8 cellular contexts compared by ENCODE assay signal in the genomic region with DNA sequence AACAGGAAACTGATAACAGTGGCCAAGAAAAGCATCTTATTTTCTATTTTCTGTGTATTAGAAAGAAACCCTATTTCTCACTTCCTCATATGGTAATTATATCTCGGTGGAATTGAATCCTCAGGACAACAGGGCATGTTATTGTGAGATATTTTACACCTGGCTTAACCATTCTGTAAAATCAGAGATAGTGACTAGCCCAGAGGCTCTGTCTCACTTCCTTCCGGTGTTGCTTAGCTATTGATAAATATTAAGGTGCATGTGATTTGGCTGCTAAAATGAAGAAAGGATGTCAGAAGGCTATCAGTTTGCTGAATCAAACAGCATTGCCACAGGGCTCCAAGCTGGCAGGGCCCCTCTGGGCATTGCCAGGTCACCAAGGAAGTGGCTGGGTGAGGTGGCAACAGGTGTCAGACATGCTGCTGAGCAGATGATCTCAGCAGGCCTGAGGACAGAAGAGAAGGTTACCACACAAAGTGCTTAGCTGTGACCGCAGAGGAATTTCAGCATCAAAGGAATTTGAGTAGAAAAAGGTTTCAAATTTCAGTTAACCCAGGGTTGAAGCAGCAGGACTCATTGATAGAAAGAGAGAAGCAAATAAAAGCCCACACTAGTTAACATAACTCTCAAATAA.
DNase-seq lines count a peak whose midpoint lies in the region; ATAC-seq and TF ChIP-seq lines count a peak whose summit lies in the region.

No MANE protein-coding gene starts in this region.

- DNase-seq in CD1c-positive myeloid dendritic cell (ENCODE audit: extremely low spot score) = peak; percentile 9
- DNase-seq in OCI-LY7 (ENCODE audit: low spot score) = peak; percentile 82
- DNase-seq in foreskin keratinocyte = peak; percentile 48 to 63
- peak; percentile 24 for DNase-seq in transverse colon
- DNase-seq in lower leg skin (ENCODE audit: low spot score in 2 of 2) = no peak
- DNase-seq in NCI-H2107 treated with DMSO at 0.1 percent for 48 hours (lab: John Stamatoyannopoulos, UW; ENCODE audit: unreplicated experiment) = no peak

- H3K27ac ChIP-seq in OCI-LY7 (ENCODE audit: low read depth, low read length, poor library complexity, severe bottlenecking) (peak overlapping the region; percentile 84), foreskin keratinocyte (peak overlapping the region; percentile 5), transverse colon (peak overlapping the region in 1 of 4 donors; percentile 42)

- TF ChIP-seq POLR2A in transverse colon (IDR thresholded peaks at IDR 0.05) (no peak), lower leg skin (IDR thresholded peaks at IDR 0.05) (no peak)

- H3K4me3 ChIP-seq in OCI-LY7 (ENCODE audit: low read depth, low read length, poor library complexity, severe bottlenecking) (peak overlapping the region; percentile 27), transverse colon (no peak overlapping the region), lower leg skin (ENCODE audit: low read depth, poor library complexity, severe bottlenecking) (no peak overlapping the region)

- no TSS peak for BruUV-seq in OCI-LY7 (replicated peaks; lab: Mats Ljungman, UMichigan)

- ATAC-seq in GM18870 (IDR thresholded peaks at IDR 0.05; ENCODE audit: unreplicated experiment) (peak; percentile 93), HG02973 (IDR thresholded peaks at IDR 0.05; ENCODE audit: unreplicated experiment) (peak; percentile 97), foreskin keratinocyte (peak; percentile 94)

- no peak for TF ChIP-seq EP300 in transverse colon (IDR thresholded peaks at IDR 0.05; ENCODE audit: low read depth)

- H3K79me2 ChIP-seq in OCI-LY7 (ENCODE audit: insufficient read depth, low read depth, low read length) = no peaks in the 10 kb centered on the region

- TF ChIP-seq CTCF in OCI-LY7 (conservative IDR thresholded peaks at IDR 0.05; ENCODE audit: low read length) (no peak), foreskin keratinocyte (conservative IDR thresholded peaks at IDR 0.05) (no peak), transverse colon (IDR thresholded peaks at IDR 0.05) (no peak), lower leg skin (IDR thresholded peaks at IDR 0.05) (no peak)

- intact Hi-C loops in OCI-LY7 (cut with micrococcal nuclease; ENCODE audit: unreplicated experiment) = loop anchor here (5.0 kb wide), 1 partner anchor 234 kb away; no protein-coding TSS in a partner anchor
- intact Hi-C loops in transverse colon (cut with DNase I; ENCODE audit: low total_unique reads) = no loop called here
- intact Hi-C loops in lower leg skin (cut with DNase I; ENCODE audit: low total_unique reads) = no loop called here

- POLR2A ChIA-PET in OCI-LY7 (lab: Charles Lee) = interaction anchor here (0.8 to 3.5 kb wide), 4 partner anchors 9 to 17 kb away, joined by 3 to 14 read pairs (median 4); no protein-coding TSS in a partner anchor

- peaks cover 60% of the 10 kb centered on the region for H3K4me1 ChIP-seq in OCI-LY7 (ENCODE audit: insufficient read depth, low read length, poor library complexity, severe bottlenecking)
- peaks cover 11% of the 10 kb centered on the region for H3K4me1 ChIP-seq in foreskin keratinocyte
- peaks cover 0 to 15% (median 6%) of the 10 kb centered on the region in 4 donors for H3K4me1 ChIP-seq in transverse colon

- peak overlapping the region; percentile 80 for H2AFZ ChIP-seq in OCI-LY7 (ENCODE audit: low read length)

- peak overlapping the region; percentile 69 for H3K4me2 ChIP-seq in OCI-LY7 (ENCODE audit: low read length)

- CTCF ChIA-PET in OCI-LY7 (lab: Charles Lee; ENCODE audit: unreplicated experiment) = no interaction called here

- H3K9me3 ChIP-seq in OCI-LY7 (ENCODE audit: low read length) (0 out of 2 replicates have a peak, but pooled peaks cover 3% of the 10 kb centered on the region), transverse colon (no peaks in the 10 kb centered on the region)

- in situ Hi-C loops in transverse colon (cut with MboI; ENCODE audit: low pct_ligation_motif_present in 1 of 4, low pct_unique_long_range_greater_than_20kb in 1 of 4, low sequenced_read_pairs in 3 of 4) = no loop called here

- no peaks in the 10 kb centered on the region for H4K20me1 ChIP-seq in OCI-LY7 (ENCODE audit: insufficient read depth, low read length)

- no peaks in the 10 kb centered on the region for H3K9me2 ChIP-seq in OCI-LY7 (ENCODE audit: insufficient read depth, low read length)

- H3K36me3 ChIP-seq in OCI-LY7 (ENCODE audit: insufficient read depth, low read length) (no peaks in the 10 kb centered on the region), transverse colon (no peaks in the 10 kb centered on the region)

- H3K27me3 ChIP-seq in foreskin keratinocyte (no peaks in the 10 kb centered on the region), transverse colon (no peaks in the 10 kb centered on the region)

- WGBS in transverse colon (ENCODE audit: low coverage in 1 of 2), 2 donors = 18 to 58% methylated on average over 2 to 3 of the region's 3 CpGs
- WGBS in lower leg skin, 2 donors = 21 to 27% methylated on average over 3 of the region's 3 CpGs

Comparison
In these comparisons a context has a peak if more than half of its experiments do, and no peak if none do; other contexts are left out.
1. DNase-seq: peak in CD1c-positive myeloid dendritic cell (single experiment), OCI-LY7 (single experiment), foreskin keratinocyte (2 of 2) and transverse colon (single experiment); none in lower leg skin (0 of 2) and NCI-H2107 treated with DMSO at 0.1 percent for 48 hours (single experiment).
2. Peak in every context shown above with its lines, with median percentiles within 50 percentile points of each other: ATAC-seq.